In the genomic region with DNA sequence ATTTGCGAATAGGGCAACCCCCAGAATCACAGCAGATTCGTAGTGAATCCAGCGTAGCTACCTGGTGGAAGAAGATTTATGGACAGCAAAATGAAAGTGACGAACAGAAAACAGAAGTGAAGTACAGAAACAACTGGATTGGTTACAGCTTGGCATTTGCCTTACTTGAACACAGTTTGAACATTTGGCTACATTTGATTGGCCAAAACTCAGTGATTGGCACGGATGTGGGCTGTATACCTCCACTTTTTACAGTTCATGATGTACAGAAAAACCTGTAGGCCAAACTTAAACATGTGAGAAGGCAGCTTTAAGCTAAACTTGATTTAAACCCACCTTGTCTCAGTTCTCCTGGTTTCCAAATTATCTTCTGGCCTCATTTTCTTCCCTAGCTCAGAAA, we compare ENCODE assay signal across 1 cellular context.
TF ChIP-seq lines count a peak whose summit lies in the region.

No MANE protein-coding gene starts in this region.

TF ChIP-seq in HepG2, 621 proteins besides CTCF, POLR2A, EP300 and RAD21:
- TF ChIP-seq ZHX2 (IDR thresholded peaks at IDR 0.05; ENCODE audit: low read depth) (no peak), ZHX2 (CRISPR knock-in tag; IDR thresholded peaks at IDR 0.05; ENCODE audit: borderline replicate concordance) (no peak), ZNF17 (CRISPR knock-in tag; IDR thresholded peaks at IDR 0.05) (no peak), NR2F6 (IDR thresholded peaks at IDR 0.05) (no peak), NR2F6 (CRISPR knock-in tag; IDR thresholded peaks at IDR 0.05) (no peak), AGO1 (IDR thresholded peaks at IDR 0.05; ENCODE audit: low read depth, low read length, poor library complexity, severe bottlenecking) (no peak), CAMTA2 (CRISPR knock-in tag; IDR thresholded peaks at IDR 0.05; ENCODE audit: borderline replicate concordance) (no peak), ZFYVE20 (CRISPR knock-in tag; IDR thresholded peaks at IDR 0.05; ENCODE audit: borderline replicate concordance, low read depth) (no peak), RFXAP (CRISPR knock-in tag; IDR thresholded peaks at IDR 0.05; ENCODE audit: borderline replicate concordance) (no peak)
- TF ChIP-seq, protein P1, sequence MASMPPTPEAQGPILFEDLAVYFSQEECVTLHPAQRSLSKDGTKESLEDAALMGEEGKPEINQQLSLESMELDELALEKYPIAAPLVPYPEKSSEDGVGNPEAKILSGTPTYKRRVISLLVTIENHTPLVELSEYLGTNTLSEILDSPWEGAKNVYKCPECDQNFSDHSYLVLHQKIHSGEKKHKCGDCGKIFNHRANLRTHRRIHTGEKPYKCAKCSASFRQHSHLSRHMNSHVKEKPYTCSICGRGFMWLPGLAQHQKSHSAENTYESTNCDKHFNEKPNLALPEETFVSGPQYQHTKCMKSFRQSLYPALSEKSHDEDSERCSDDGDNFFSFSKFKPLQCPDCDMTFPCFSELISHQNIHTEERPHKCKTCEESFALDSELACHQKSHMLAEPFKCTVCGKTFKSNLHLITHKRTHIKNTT (CRISPR knock-in tag; IDR thresholded peaks at IDR 0.05) = no peak
